1 cellular context compared by ENCODE assay signal in genomic region chr16:1959269-1960039, GRCh38.
TF ChIP-seq lines count a peak whose summit lies in the region.

NDUFB10 (plus strand) TSS chr16:1959538; CDS start chr16:1959625, 87 bp downstream.

TF ChIP-seq in HepG2, 621 proteins besides CTCF, POLR2A, EP300 and RAD21 (continued from another document and continues in another):
- peak; percentile 53; the same call in 1 of the 2 replicates for TF ChIP-seq ARID5B (CRISPR knock-in tag; IDR thresholded peaks at IDR 0.05)
- TF ChIP-seq NFE2L1 (CRISPR knock-in tag; IDR thresholded peaks at IDR 0.05; ENCODE audit: borderline replicate concordance) = no peak
- TF ChIP-seq POLR2G (IDR thresholded peaks at IDR 0.05; ENCODE audit: low read depth, low read length) = peak; percentile 98
- peak; percentile 81; the same call in 1 of the 2 replicates for TF ChIP-seq ZNF563 (CRISPR knock-in tag; IDR thresholded peaks at IDR 0.05)
- TF ChIP-seq ZBTB1 (CRISPR knock-in tag; IDR thresholded peaks at IDR 0.05; ENCODE audit: borderline replicate concordance) = no peak
- TF ChIP-seq ZHX1 (CRISPR knock-in tag; IDR thresholded peaks at IDR 0.05; ENCODE audit: low read depth) = 0 out of 2 replicates have a peak, but pooled peaks have one; percentile 29
- no peak for TF ChIP-seq PHF5A (CRISPR knock-in tag; IDR thresholded peaks at IDR 0.05; ENCODE audit: low read depth, unreplicated experiment)
- no peak for TF ChIP-seq ZNF749 (CRISPR knock-in tag; IDR thresholded peaks at IDR 0.05; ENCODE audit: borderline replicate concordance)
- TF ChIP-seq CENPBD1 (CRISPR knock-in tag; IDR thresholded peaks at IDR 0.05; ENCODE audit: borderline replicate concordance, low read depth) = no peak
- TF ChIP-seq NAIF1 (CRISPR knock-in tag; IDR thresholded peaks at IDR 0.05; ENCODE audit: borderline replicate concordance) = peak; percentile 66; the same call in 1 of the 2 replicates
- no peak; the same call in 1 of the 2 replicates for TF ChIP-seq FOXA3 (CRISPR knock-in tag; IDR thresholded peaks at IDR 0.05)
- TF ChIP-seq ZMYM2 (CRISPR knock-in tag; IDR thresholded peaks at IDR 0.05) = no peak
- no peak for TF ChIP-seq ZNF746 (CRISPR knock-in tag; IDR thresholded peaks at IDR 0.05)
- TF ChIP-seq IRF1 (CRISPR knock-in tag; IDR thresholded peaks at IDR 0.05; ENCODE audit: low read depth) = no peak
- TF ChIP-seq TBP (CRISPR knock-in tag; IDR thresholded peaks at IDR 0.05) = peak; percentile 88; the same call in 1 of the 2 replicates
- peak; percentile 71 for TF ChIP-seq YEATS2 (CRISPR knock-in tag; IDR thresholded peaks at IDR 0.05; ENCODE audit: borderline replicate concordance)
- no peak for TF ChIP-seq PAF1 (CRISPR knock-in tag; IDR thresholded peaks at IDR 0.05)
- TF ChIP-seq ZNF260 (CRISPR knock-in tag; IDR thresholded peaks at IDR 0.05; ENCODE audit: borderline replicate concordance, low read depth) = no peak
- no peak for TF ChIP-seq ZBTB21 (CRISPR knock-in tag; IDR thresholded peaks at IDR 0.05)
- TF ChIP-seq CAMTA2 (CRISPR knock-in tag; IDR thresholded peaks at IDR 0.05; ENCODE audit: borderline replicate concordance) = no peak
- no peak for TF ChIP-seq ZFP90 (CRISPR knock-in tag; IDR thresholded peaks at IDR 0.05; ENCODE audit: borderline replicate concordance)
- no peak for TF ChIP-seq ZUFSP (CRISPR knock-in tag; IDR thresholded peaks at IDR 0.05; ENCODE audit: borderline replicate concordance)
- TF ChIP-seq PRPF4 (IDR thresholded peaks at IDR 0.05; ENCODE audit: low read depth, low read length, poor library complexity, severe bottlenecking) = no peak
- peak; percentile 57 for TF ChIP-seq PAXIP1 (CRISPR knock-in tag; conservative IDR thresholded peaks at IDR 0.05)
- peak; percentile 64; the same call in 1 of the 2 replicates for TF ChIP-seq REPIN1 (CRISPR knock-in tag; IDR thresholded peaks at IDR 0.05; ENCODE audit: borderline replicate concordance, low read depth)
- TF ChIP-seq ZNF570 (CRISPR knock-in tag; IDR thresholded peaks at IDR 0.05; ENCODE audit: borderline replicate concordance) = no peak
- TF ChIP-seq SSRP1 (CRISPR knock-in tag; IDR thresholded peaks at IDR 0.05) = no peak
- no peak for TF ChIP-seq NCOR1 (IDR thresholded peaks at IDR 0.05; ENCODE audit: borderline replicate concordance, low read length)
- TF ChIP-seq SNAPC2 (CRISPR knock-in tag; IDR thresholded peaks at IDR 0.05) = no peak
- TF ChIP-seq MED8 (CRISPR knock-in tag; IDR thresholded peaks at IDR 0.05; ENCODE audit: insufficient replicate concordance) = no peak
- TF ChIP-seq ZNF777 (CRISPR knock-in tag; IDR thresholded peaks at IDR 0.05) = peak; percentile 61; the same call in 1 of the 2 replicates
- TF ChIP-seq ZNF142 (CRISPR knock-in tag; IDR thresholded peaks at IDR 0.05) = peak; percentile 73; the same call in 1 of the 2 replicates
- no peak for TF ChIP-seq TCF7L2 (IDR thresholded peaks at IDR 0.05; ENCODE audit: low read depth, low read length)
- TF ChIP-seq ZNF691 (CRISPR knock-in tag; IDR thresholded peaks at IDR 0.05; ENCODE audit: borderline replicate concordance, low read depth) = peak; percentile 61; the same call in 1 of the 2 replicates
- TF ChIP-seq CREM (IDR thresholded peaks at IDR 0.05) = no peak
- no peak for TF ChIP-seq CREM (CRISPR knock-in tag; IDR thresholded peaks at IDR 0.05)
- TF ChIP-seq ZIK1 (CRISPR knock-in tag; IDR thresholded peaks at IDR 0.05; ENCODE audit: borderline replicate concordance, low read depth) = 0 out of 2 replicates have a peak, but pooled peaks have one; percentile 61
- peak; percentile 89; the same call in 1 of the 2 replicates for TF ChIP-seq KAT7 (CRISPR knock-in tag; IDR thresholded peaks at IDR 0.05; ENCODE audit: borderline replicate concordance)
